ENCODE assay signal across 8 cellular contexts in the genomic region with DNA sequence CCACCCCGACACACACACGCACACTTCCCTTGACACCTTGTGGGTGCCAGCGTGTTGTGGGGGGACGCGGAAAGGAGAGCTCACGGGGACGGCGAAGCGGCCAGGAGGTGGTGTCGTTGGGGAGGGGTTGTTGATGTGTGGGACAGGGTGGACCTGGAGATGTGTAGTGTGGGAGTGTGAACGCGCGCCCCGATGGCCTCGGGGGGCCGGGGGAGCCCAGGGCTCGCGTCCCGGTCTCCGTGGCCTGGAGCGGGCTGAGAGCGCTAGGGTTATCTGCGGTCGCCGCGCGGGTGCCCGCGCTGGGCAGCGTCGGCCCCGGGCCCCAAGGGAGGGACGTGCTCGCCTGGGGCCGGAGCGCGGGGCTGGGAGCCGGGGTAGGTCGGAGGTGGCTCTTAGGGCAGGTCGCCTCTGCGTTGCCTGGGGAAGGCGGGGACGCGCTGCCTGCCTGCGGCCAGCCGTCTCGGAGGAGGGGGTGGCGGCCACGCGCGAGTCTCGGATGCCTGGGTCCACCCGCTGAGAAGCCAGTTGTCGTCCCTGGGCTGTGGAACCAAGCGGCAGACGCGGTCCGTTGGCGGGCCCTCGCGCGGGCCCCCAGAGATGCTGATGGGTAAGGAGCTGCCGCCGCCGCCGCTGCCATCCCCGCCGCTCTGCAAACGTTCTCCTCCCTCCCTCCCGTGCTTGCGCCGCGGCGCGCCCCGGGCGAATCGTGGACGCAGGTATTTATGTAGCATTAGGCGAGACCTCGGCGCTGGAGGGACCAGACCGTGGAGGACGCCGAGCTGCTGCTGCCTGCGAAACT. TPM values are rescaled to one million over a fixed set of nuclear protein-coding genes. Genes with fewer than 3 reads are reported as not detected.
A peak's percentile ranks its signal among the peaks of the same experiment; 100 is the strongest.
DNase-seq lines count a peak whose midpoint lies in the region; ATAC-seq lines count a peak whose summit lies in the region.

No MANE protein-coding gene starts in this region.

- no peaks in the 10 kb centered on the region for H3K9me3 Mint-ChIP-seq in activated T-cell treated with anti-CD3 and anti-CD28 coated beads, Interleukin-2, amount 50 U/mL, for 72 hours

- H4K12ac ChIP-seq in trophoblast cell (ENCODE audit: low read depth, low read length), result no peak overlapping the region

- ATAC-seq in activated T-cell treated with anti-CD3 and anti-CD28 coated beads, Interleukin-2, amount 50 U/mL, for 72 hours (replicated peaks in 1 of 2), result peak; percentile 24 to 27
- ATAC-seq in Right ventricle myocardium superior (ENCODE audit: poor library complexity), result peak; percentile 20
- no peak for ATAC-seq in GM18867 (IDR thresholded peaks at IDR 0.05; ENCODE audit: unreplicated experiment)
- ATAC-seq in GM18873 (IDR thresholded peaks at IDR 0.05; ENCODE audit: low FRiP score, unreplicated experiment), result no peak

- peaks cover 5% of the 10 kb centered on the region for H3K79me2 ChIP-seq in trophoblast cell (ENCODE audit: control insufficient read depth, insufficient read depth, low read length, poor library complexity)

- H3K36me3 ChIP-seq in HUES6 (ENCODE audit: control insufficient read depth, insufficient read depth, low read length), result no peaks in the 10 kb centered on the region
- H3K36me3 ChIP-seq in trophoblast cell (ENCODE audit: control insufficient read depth in 1 of 2, insufficient read depth in 2 of 2, low read length in 2 of 2), result no peaks in the 10 kb centered on the region

- H3K27me3 Mint-ChIP-seq in activated T-cell treated with anti-CD3 and anti-CD28 coated beads, Interleukin-2, amount 50 U/mL, for 72 hours (ENCODE audit: low read depth), result peaks cover 79% of the 10 kb centered on the region

- no peak overlapping the region for H2AK5ac ChIP-seq in trophoblast cell (ENCODE audit: low read length)

- H3K4me1 Mint-ChIP-seq in activated T-cell treated with anti-CD3 and anti-CD28 coated beads, Interleukin-2, amount 50 U/mL, for 72 hours (ENCODE audit: low read depth), result peaks cover 35% of the 10 kb centered on the region

- no peak overlapping the region for H2BK120ac ChIP-seq in trophoblast cell (ENCODE audit: insufficient read depth, low read length, poor library complexity)

- peak overlapping the region; percentile 81 for H3K4me3 ChIP-seq in HUES6 (ENCODE audit: low read depth, low read length)
- H3K4me3 ChIP-seq in trophoblast cell (ENCODE audit: low read depth, low read length), result peak overlapping the region; percentile 87

- peak overlapping the region; percentile 57 for H3K4ac ChIP-seq in trophoblast cell (ENCODE audit: low read depth, low read length)

- H3K9ac ChIP-seq in HUES6 (ENCODE audit: low read length) (peak overlapping the region; percentile 51), trophoblast cell (ENCODE audit: low read length) (peak overlapping the region; percentile 67)

- H2BK12ac ChIP-seq in trophoblast cell (ENCODE audit: low read length), result no peak overlapping the region

- peak overlapping the region; percentile 53 for H3K14ac ChIP-seq in trophoblast cell (ENCODE audit: low read length)

- H3K4me2 ChIP-seq in trophoblast cell (ENCODE audit: low read length), result peak overlapping the region; percentile 96

- peak overlapping the region; percentile 18 for H3K23ac ChIP-seq in trophoblast cell (ENCODE audit: low read length)

- peak overlapping the region; percentile 87 to 93 for H3K4me3 Mint-ChIP-seq in activated T-cell treated with anti-CD3 and anti-CD28 coated beads, Interleukin-2, amount 50 U/mL, for 72 hours

- peaks cover 3% of the 10 kb centered on the region in 2 donors for H3K36me3 Mint-ChIP-seq in activated T-cell treated with anti-CD3 and anti-CD28 coated beads, Interleukin-2, amount 50 U/mL, for 72 hours (ENCODE audit: insufficient read depth in 2 of 2)

- no peak overlapping the region for H3K27ac Mint-ChIP-seq in activated T-cell treated with anti-CD3 and anti-CD28 coated beads, Interleukin-2, amount 50 U/mL, for 72 hours

- H2BK5ac ChIP-seq in trophoblast cell (ENCODE audit: low read depth, low read length, poor library complexity), result no peak overlapping the region

- no peak overlapping the region for H4K8ac ChIP-seq in trophoblast cell (ENCODE audit: low read depth, low read length)

- H3K9me3 ChIP-seq in HUES6 (ENCODE audit: control insufficient read depth, insufficient read depth, low read depth, low read length) (no peaks in the 10 kb centered on the region), trophoblast cell (ENCODE audit: insufficient read depth, low read depth, low read length) (peaks cover 8% of the 10 kb centered on the region)

- H3K4me1 ChIP-seq in HUES6 (ENCODE audit: control insufficient read depth, insufficient read depth, low read length), result 0 out of 2 replicates have a peak, but pooled peaks cover 4% of the 10 kb centered on the region
- H3K4me1 ChIP-seq in trophoblast cell (ENCODE audit: control insufficient read depth in 1 of 2, insufficient read depth in 2 of 2, low read length in 2 of 2), result peaks cover 10 to 21% of the 10 kb centered on the region in 2 experiments

- peaks cover 81% of the 10 kb centered on the region for H3K27me3 ChIP-seq in HUES6 (ENCODE audit: control insufficient read depth, insufficient read depth, low read length)
- H3K27me3 ChIP-seq in trophoblast cell (ENCODE audit: insufficient read depth, low read length), result peaks cover 19% of the 10 kb centered on the region

- DNase-seq in DMS53 (lab: John Stamatoyannopoulos, UW) (peak; percentile 81), Right ventricle myocardium superior (peak; percentile 57), trophoblast cell (peak; percentile 29 to 42), NK-92 (lab: John Stamatoyannopoulos, UW; ENCODE audit: unreplicated experiment) (no peak)
- DNase-seq in activated T-cell treated with anti-CD3 and anti-CD28 coated beads, Interleukin-2, amount 50 U/mL, for 72 hours, result peak; percentile 21 to 28

- H2AFZ ChIP-seq in trophoblast cell (ENCODE audit: insufficient read depth, low read length, poor library complexity), result peak overlapping the region; percentile 4

- intact Hi-C loops in Right ventricle myocardium superior (cut with DNase I), result no loop called here

- H3K18ac ChIP-seq in trophoblast cell (ENCODE audit: low read length), result peak overlapping the region; percentile 27

- no peak overlapping the region for H4K91ac ChIP-seq in trophoblast cell (ENCODE audit: low read depth, low read length)

- H3K27ac ChIP-seq in HUES6 (ENCODE audit: low read depth, low read length), result no peak overlapping the region
- no peak overlapping the region for H3K27ac ChIP-seq in trophoblast cell (ENCODE audit: low read depth, low read length)

- WGBS in trophoblast cell (ENCODE audit: extremely low coverage, insufficient coverage, insufficient read length), result no CpG with 5 or more reads among the region's 86 CpGs

- H3K79me1 ChIP-seq in trophoblast cell (ENCODE audit: low read length), result peaks cover 6% of the 10 kb centered on the region

RNA-seq across cellular contexts. Expression of gene KLHL29, which starts 1.6 kb away (rescaled TPM):
- total RNA-seq in activated T-cell treated with anti-CD3 and anti-CD28 coated beads, Interleukin-2, amount 50 U/mL, for 72 hours, result 1 to 10 TPM; 2.5 to 4.0 TPM
- 0.65 TPM for total RNA-seq in Right ventricle myocardium superior
- 6.9 and 7.0 TPM in 2 replicates for polyA plus RNA-seq in trophoblast cell (2013)

Comparison
In these comparisons a context has a peak if more than half of its experiments do, and no peak if none do; other contexts are left out.
1. ATAC-seq: peak in activated T-cell treated with anti-CD3 and anti-CD28 coated beads, Interleukin-2, amount 50 U/mL, for 72 hours (2 of 2) and Right ventricle myocardium superior (single experiment); none in GM18867 (single experiment) and GM18873 (single experiment).